26 cellular contexts compared by ENCODE assay signal in the genomic region with DNA sequence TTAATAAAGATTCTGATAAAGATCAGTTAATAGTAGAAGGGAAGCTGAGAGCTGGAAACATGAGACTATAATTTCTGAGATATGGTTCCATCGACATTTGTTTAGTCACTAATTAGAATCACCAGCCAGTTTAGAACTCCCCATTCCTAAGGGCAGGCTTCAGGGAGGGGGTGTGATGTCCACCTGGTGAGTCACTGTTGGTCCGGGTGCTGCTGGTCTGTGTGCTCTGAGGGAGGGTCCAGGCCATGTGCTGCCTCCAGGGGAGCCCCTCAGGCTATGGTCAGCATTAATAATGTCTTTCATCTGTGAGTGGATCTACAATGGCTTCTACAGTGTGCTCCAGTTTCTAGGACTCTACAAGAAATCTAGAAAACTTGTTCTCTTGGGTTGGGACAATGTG.
"Had no signal": no experiment of that assay in that cellular context is flagged by ENCODE, and none has a peak within 500 bp of the region (broad histone marks: within the 10 kb centered on the region; RNA-seq: fewer than 3 reads in every experiment).

No MANE protein-coding gene starts in this region.

- H3K36me3 ChIP-seq: stomach, suprapubic skin, thoracic aorta, thyroid gland, tibial artery, tibial nerve, transverse colon, upper lobe of left lung, upper lobe of right lung, uterus, vagina had no signal

- H3K4me1 ChIP-seq: stomach, suprapubic skin, testis, thyroid gland, tibial artery, tibial nerve, transverse colon, upper lobe of left lung, upper lobe of right lung, uterus, vagina had no signal

- FAIRE-seq: urothelium cell line had no signal

- H3K27me3 ChIP-seq: stomach, suprapubic skin, testis, thyroid gland, tibial artery, tibial nerve, transverse colon, upper lobe of left lung, upper lobe of right lung, uterus, vagina had no signal

- ATAC-seq: stimulated activated effector memory CD8-positive, alpha-beta T cell treated with anti-CD3 and anti-CD28 coated beads, Interleukin-12 subunit alpha, Interleukin-12 subunit beta, amount 100 ng/mL, for 72 hours; stimulated activated memory B cell treated with anti-CD40 and anti-IgM and Interleukin-4, amounts not matched to agents 10 μg/mL and 1 μg/mL and 100 μg/mL, for 72 hours; stimulated activated naive B cell treated with anti-CD40 and anti-IgM and Interleukin-4, amounts not matched to agents 10 μg/mL and 1 μg/mL and 100 μg/mL, for 72 hours; stimulated activated naive CD8-positive, alpha-beta T cell treated with anti-CD3 and anti-CD28 coated beads, Interleukin-15, amount 100 ng/mL, for 72 hours; stimulated activated naive CD8-positive, alpha-beta T cell treated with anti-CD3 and anti-CD28 coated beads, Interleukin-15, Interleukin-2, amounts not matched to agents 100 U/mL and 50 U/mL, for 24 hours; upper lobe of right lung had no signal

- DNase-seq: stimulated activated CD4-positive, alpha-beta T cell treated with anti-CD3 and anti-CD28 coated beads, Interleukin-2, amount 100 ng/mL, for 48 hours; stimulated activated CD4-positive, alpha-beta T cell treated with anti-CD3 and anti-CD28 coated beads, Interleukin-4, amount 100 ng/mL, for 1 hour; stimulated activated CD4-positive, alpha-beta T cell treated with anti-CD3 and anti-CD28 coated beads, Interleukin-4, amount 100 ng/mL, for 24 hours; stimulated activated CD4-positive, alpha-beta T cell treated with anti-CD3 and anti-CD28 coated beads, Interleukin-4, amount 100 ng/mL, for 4 hours; stimulated activated CD8-positive, alpha-beta memory T cell treated with anti-CD3 and anti-CD28 coated beads, Interleukin-4, amount 100 ng/mL, for 48 hours; stimulated activated naive B cell treated with anti-CD40 and anti-IgM and Interleukin-4, amounts not matched to agents 10 μg/mL and 1 μg/mL and 100 μg/mL, for 72 hours; stimulated activated naive CD4-positive, alpha-beta T cell; stimulated activated naive CD4-positive, alpha-beta T cell treated with Interleukin-2 at 50 U/mL for 16 hours; stimulated activated naive CD8-positive, alpha-beta T cell treated with anti-CD3 and anti-CD28 coated beads, Interleukin-15, amount 100 ng/mL, for 72 hours; stimulated activated naive CD8-positive, alpha-beta T cell treated with anti-CD3 and anti-CD28 coated beads, Interleukin-15, Interleukin-2, amounts not matched to agents 100 U/mL and 50 U/mL, for 24 hours; stomach; substantia nigra; testis; thyroid gland; tibial artery; transverse colon; upper lobe of left lung; upper lobe of right lung; uterus had no signal

- H3K27ac ChIP-seq: stomach, suprapubic skin, testis, thoracic aorta, thyroid gland, tibial artery, tibial nerve, transverse colon, upper lobe of left lung, upper lobe of right lung, uterus, vagina had no signal

- H3K4me3 ChIP-seq: stomach, suprapubic skin, testis, thoracic aorta, thyroid gland, tibial artery, tibial nerve, transverse colon, upper lobe of left lung, upper lobe of right lung, uterus, vagina had no signal

- H3K9me3 ChIP-seq: stomach, suprapubic skin, testis, thoracic aorta, thyroid gland, tibial artery, tibial nerve, transverse colon, upper lobe of left lung, upper lobe of right lung, uterus, vagina had no signal
